17 cellular contexts compared by ENCODE assay signal in the genomic region with DNA sequence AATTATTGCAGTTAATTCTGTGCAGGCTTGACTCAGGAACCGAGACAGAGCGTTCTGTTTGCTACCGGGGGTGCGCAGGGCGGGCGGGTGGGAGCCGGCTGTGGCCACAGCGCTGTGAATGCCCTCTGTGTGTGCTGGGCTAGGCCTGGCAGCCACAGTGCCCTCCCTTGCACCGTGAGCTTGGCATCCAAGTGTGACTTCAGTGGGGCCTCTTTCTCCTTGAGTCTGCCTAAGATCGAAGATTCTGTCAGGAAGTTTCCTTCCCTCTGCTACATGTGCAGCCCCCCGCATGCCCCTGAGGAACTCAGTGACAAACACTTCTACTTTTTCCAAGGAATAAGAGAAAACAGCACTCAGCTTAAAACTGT. TPM values are rescaled to one million over a fixed set of nuclear protein-coding genes. Genes with fewer than 3 reads are reported as not detected.
A peak's percentile ranks its signal among the peaks of the same experiment; 100 is the strongest.
DNase-seq lines count a peak whose midpoint lies in the region; ATAC-seq and TF ChIP-seq lines count a peak whose summit lies in the region.
"Had no signal": no experiment of that assay in that cellular context is flagged by ENCODE, and none has a peak within 500 bp of the region (broad histone marks: within the 10 kb centered on the region; RNA-seq: fewer than 3 reads in every experiment).

No MANE protein-coding gene starts in this region.

- H3K4me3 Mint-ChIP-seq in T-helper 17 cell, result no peak overlapping the region

- ATAC-seq in Right ventricle myocardium inferior (peak; percentile 7), left cardiac atrium (no peak), HG02938 (IDR thresholded peaks at IDR 0.05; ENCODE audit: unreplicated experiment) (no peak), T-helper 17 cell (no peak), HG02798 (IDR thresholded peaks at IDR 0.05; ENCODE audit: poor library complexity, unreplicated experiment) (no peak)
- ATAC-seq: GM12878 had no signal

- peak overlapping the region; percentile 57 to 85 (median 77) for H3K27ac ChIP-seq in tibial nerve
- H3K27ac ChIP-seq: 22Rv1; BLaER1 treated with 17β-estradiol and CSF1 and Interleukin-3, amounts not matched to agents 10 nM and 100 nM had no signal

- no peak for DNase-seq in Right ventricle myocardium inferior (ENCODE audit: missing footprints)
- DNase-seq in left cardiac atrium, result no peak
- peak; percentile 36 to 46 for DNase-seq in hippocampal formation (lab: John Stamatoyannopoulos, UW)
- DNase-seq in nucleus accumbens (lab: John Stamatoyannopoulos, UW), result peak in 41 of 56 donors; percentile 9 to 64 (median 38)
- no peak for DNase-seq in tibial nerve (ENCODE audit: low spot score in 2 of 2)
- DNase-seq in T-helper 17 cell, result no peak
- DNase-seq: DMS153, EL, HCEC 1CT, NCI-H1436 treated with DMSO at 0.1 percent for 48 hours, NCI-H2081, NCI-H510A treated with DMSO at 0.1 percent for 48 hours had no signal

- no peak overlapping the region for H3K4me3 ChIP-seq in tibial nerve
- H3K4me3 ChIP-seq: BLaER1 treated with 17β-estradiol and CSF1 and Interleukin-3, amounts not matched to agents 10 nM and 100 nM; GM12878 had no signal

- TF ChIP-seq EP300 in tibial nerve (IDR thresholded peaks at IDR 0.05), result no peak

- no peaks in the 10 kb centered on the region for H3K36me3 ChIP-seq in tibial nerve
- H3K36me3 ChIP-seq: BLaER1 treated with 17β-estradiol and CSF1 and Interleukin-3, amounts not matched to agents 10 nM and 100 nM had no signal

- TF ChIP-seq POLR2A in tibial nerve (IDR thresholded peaks at IDR 0.05), result no peak

- TF ChIP-seq CTCF in tibial nerve (IDR thresholded peaks at IDR 0.05), result no peak

- peaks cover 6% of the 10 kb centered on the region for H3K4me1 Mint-ChIP-seq in T-helper 17 cell

- intact Hi-C loops in Right ventricle myocardium inferior (cut with DNase I) (loop anchor here (5.0 kb wide), 1 partner anchor 42 kb away; no protein-coding TSS in a partner anchor), left cardiac atrium (cut with DNase I) (no loop called here)

- H3K9me3 ChIP-seq in tibial nerve (no peaks in the 10 kb centered on the region), T-helper 17 cell (ENCODE audit: control insufficient read depth, low read length, poor library complexity, severe bottlenecking) (no peaks in the 10 kb centered on the region)
- H3K9me3 ChIP-seq: BLaER1 treated with 17β-estradiol and CSF1 and Interleukin-3, amounts not matched to agents 10 nM and 100 nM had no signal

- no peak overlapping the region for H3K27ac Mint-ChIP-seq in T-helper 17 cell

- H3K36me3 Mint-ChIP-seq in T-helper 17 cell (ENCODE audit: low read depth), result no peaks in the 10 kb centered on the region

- WGBS in tibial nerve, 2 donors, result 32 to 56% methylated on average over 10 to 11 of the region's 11 CpGs

- H3K27me3 Mint-ChIP-seq in T-helper 17 cell, result peaks cover 15% of the 10 kb centered on the region

- H3K27me3 ChIP-seq in tibial nerve, result no peaks in the 10 kb centered on the region
- H3K27me3 ChIP-seq: BLaER1 treated with 17β-estradiol and CSF1 and Interleukin-3, amounts not matched to agents 10 nM and 100 nM had no signal

- peaks cover 0 to 61% (median 15%) of the 10 kb centered on the region in 4 donors for H3K4me1 ChIP-seq in tibial nerve
- H3K4me1 ChIP-seq: BLaER1 treated with 17β-estradiol and CSF1 and Interleukin-3, amounts not matched to agents 10 nM and 100 nM had no signal

RNA-seq across cellular contexts. Expression of gene KCNE2, which starts 19.8 kb away (rescaled TPM):
- total RNA-seq in Right ventricle myocardium inferior, result not detected
- not detected for total RNA-seq in left cardiac atrium
- total RNA-seq in tibial nerve, result 1 to 10 TPM in 1 of 4 donors, under 1 TPM in 2, not detected in 1; 0.44 to 1.5 (median 0.59) TPM
- total RNA-seq in T-helper 17 cell, result not detected
- total RNA-seq: GM12878 had no signal

RNA-seq across cellular contexts. Expression of gene SMIM11, which starts 31.3 kb away (rescaled TPM):
- total RNA-seq in Right ventricle myocardium inferior (15.6 TPM), left cardiac atrium (10 to 100 TPM in 1 of 2 donors, 1 to 10 TPM in 1; 6.1 to 13.1 TPM), tibial nerve (10 to 100 TPM in 2 of 4 donors, 1 to 10 TPM in 2; 9.0 to 38.5 (median 12.4) TPM), T-helper 17 cell (1 to 10 TPM in 1 of 2 donors, under 1 TPM in 1; 0.90 to 4.3 TPM)

Comparison
In these comparisons a context has a peak if more than half of its experiments do, and no peak if none do; other contexts are left out.
1. DNase-seq: peak in hippocampal formation (2 of 2) and nucleus accumbens (41 of 56); none in Right ventricle myocardium inferior (single experiment), left cardiac atrium (single experiment), tibial nerve (0 of 2) and T-helper 17 cell (0 of 3).